ENCODE assay signal across 1 cellular context in genomic region chr14:54837508-54838149, GRCh38.
TF ChIP-seq lines count a peak whose summit lies in the region.

No MANE protein-coding gene starts in this region.

TF ChIP-seq in HepG2, 621 proteins besides CTCF, POLR2A, EP300 and RAD21 (continued from another document and continues in another):
- TF ChIP-seq GMEB1 (CRISPR knock-in tag; IDR thresholded peaks at IDR 0.05; ENCODE audit: borderline replicate concordance), result no peak; the same call in 1 of the 2 replicates
- TF ChIP-seq ERF (CRISPR knock-in tag; IDR thresholded peaks at IDR 0.05), result peak; percentile 62
- TF ChIP-seq DMAP1 (CRISPR knock-in tag; IDR thresholded peaks at IDR 0.05), result 0 out of 2 replicates have a peak, but pooled peaks have one; percentile 39
- peak; percentile 89 for TF ChIP-seq FOXA3 (CRISPR knock-in tag; IDR thresholded peaks at IDR 0.05)
- TF ChIP-seq DBP (CRISPR knock-in tag; IDR thresholded peaks at IDR 0.05; ENCODE audit: not compliant biosample characterization), result no peak
- peak; percentile 60; the same call in 1 of the 2 replicates for TF ChIP-seq BRF2 (CRISPR knock-in tag; IDR thresholded peaks at IDR 0.05)
- TF ChIP-seq NR2C2 (CRISPR knock-in tag; IDR thresholded peaks at IDR 0.05; ENCODE audit: borderline replicate concordance), result peak; percentile 97
- peak; percentile 57; the same call in 1 of the 2 replicates for TF ChIP-seq CREB1 (IDR thresholded peaks at IDR 0.05)
- TF ChIP-seq CREB1 (CRISPR knock-in tag; IDR thresholded peaks at IDR 0.05), result peak; percentile 77
- peak in 1 of 2 experiments; percentile 58; a peak in 1 of 4 replicates for TF ChIP-seq KLF16 (CRISPR knock-in tag; IDR thresholded peaks at IDR 0.05)
- TF ChIP-seq SP140L (CRISPR knock-in tag; IDR thresholded peaks at IDR 0.05; ENCODE audit: borderline replicate concordance), result 0 out of 2 replicates have a peak, but pooled peaks have one; percentile 65
- 0 out of 2 replicates have a peak, but pooled peaks have one; percentile 41 for TF ChIP-seq ZNF143 (CRISPR knock-in tag; IDR thresholded peaks at IDR 0.05)
- 0 out of 2 replicates have a peak, but pooled peaks have one; percentile 36 for TF ChIP-seq STAT6 (CRISPR knock-in tag; IDR thresholded peaks at IDR 0.05; ENCODE audit: borderline replicate concordance)
- peak; percentile 97 for TF ChIP-seq NR2F1 (CRISPR knock-in tag; IDR thresholded peaks at IDR 0.05)
- peak; percentile 74; the same call in 1 of the 2 replicates for TF ChIP-seq ZNF792 (CRISPR knock-in tag; IDR thresholded peaks at IDR 0.05)
- peak; percentile 91 for TF ChIP-seq PPARG (CRISPR knock-in tag; conservative IDR thresholded peaks at IDR 0.05)
- peak; percentile 85 for TF ChIP-seq ZMYM3 (CRISPR knock-in tag; IDR thresholded peaks at IDR 0.05)
- TF ChIP-seq PBX3 (CRISPR knock-in tag; IDR thresholded peaks at IDR 0.05; ENCODE audit: borderline replicate concordance), result no peak
- TF ChIP-seq ZBTB8A (CRISPR knock-in tag; IDR thresholded peaks at IDR 0.05; ENCODE audit: borderline replicate concordance, low read depth), result no peak
- peak; percentile 58; the same call in 1 of the 2 replicates for TF ChIP-seq SP5 (CRISPR knock-in tag; IDR thresholded peaks at IDR 0.05; ENCODE audit: borderline replicate concordance, low read depth)
- TF ChIP-seq, protein P1, sequence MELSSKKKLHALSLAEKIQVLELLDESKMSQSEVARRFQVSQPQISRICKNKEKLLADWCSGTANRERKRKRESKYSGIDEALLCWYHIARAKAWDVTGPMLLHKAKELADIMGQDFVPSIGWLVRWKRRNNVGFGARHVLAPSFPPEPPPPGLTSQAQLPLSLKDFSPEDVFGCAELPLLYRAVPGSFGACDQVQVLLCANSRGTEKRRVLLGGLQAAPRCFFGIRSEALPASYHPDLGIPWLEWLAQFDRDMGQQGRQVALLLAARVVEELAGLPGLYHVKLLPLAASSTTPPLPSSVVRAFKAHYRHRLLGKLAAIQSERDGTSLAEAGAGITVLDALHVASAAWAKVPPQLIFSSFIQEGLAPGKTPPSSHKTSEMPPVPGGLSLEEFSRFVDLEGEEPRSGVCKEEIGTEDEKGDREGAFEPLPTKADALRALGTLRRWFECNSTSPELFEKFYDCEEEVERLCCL (CRISPR knock-in tag; IDR thresholded peaks at IDR 0.05; ENCODE audit: borderline replicate concordance), result no peak
- no peak for TF ChIP-seq ZKSCAN1 (IDR thresholded peaks at IDR 0.05; ENCODE audit: low read length)
- TF ChIP-seq KLF6 (CRISPR knock-in tag; IDR thresholded peaks at IDR 0.05), result no peak
- TF ChIP-seq, protein P2, sequence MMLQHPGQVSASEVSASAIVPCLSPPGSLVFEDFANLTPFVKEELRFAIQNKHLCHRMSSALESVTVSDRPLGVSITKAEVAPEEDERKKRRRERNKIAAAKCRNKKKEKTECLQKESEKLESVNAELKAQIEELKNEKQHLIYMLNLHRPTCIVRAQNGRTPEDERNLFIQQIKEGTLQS (CRISPR knock-in tag; IDR thresholded peaks at IDR 0.05), result peak; percentile 36; the same call in 1 of the 2 replicates
- TF ChIP-seq ESRRA (CRISPR knock-in tag; IDR thresholded peaks at IDR 0.05; ENCODE audit: low read depth), result peak; percentile 92
- peak; percentile 64; the same call in 1 of the 2 replicates for TF ChIP-seq REPIN1 (CRISPR knock-in tag; IDR thresholded peaks at IDR 0.05; ENCODE audit: borderline replicate concordance, low read depth)
- TF ChIP-seq HOXA3 (CRISPR knock-in tag; IDR thresholded peaks at IDR 0.05), result peak; percentile 89
- TF ChIP-seq MBNL3 (CRISPR knock-in tag; conservative IDR thresholded peaks at IDR 0.05), result no peak
- 0 out of 2 replicates have a peak, but pooled peaks have one; percentile 58 for TF ChIP-seq ZNF772 (CRISPR knock-in tag; IDR thresholded peaks at IDR 0.05)
- TF ChIP-seq ZBTB4 (CRISPR knock-in tag; IDR thresholded peaks at IDR 0.05; ENCODE audit: borderline replicate concordance), result no peak
- TF ChIP-seq THAP9 (CRISPR knock-in tag; IDR thresholded peaks at IDR 0.05; ENCODE audit: borderline replicate concordance), result no peak
- TF ChIP-seq ZKSCAN8 (CRISPR knock-in tag; IDR thresholded peaks at IDR 0.05; ENCODE audit: borderline replicate concordance), result peak; percentile 75
- TF ChIP-seq, protein P3, sequence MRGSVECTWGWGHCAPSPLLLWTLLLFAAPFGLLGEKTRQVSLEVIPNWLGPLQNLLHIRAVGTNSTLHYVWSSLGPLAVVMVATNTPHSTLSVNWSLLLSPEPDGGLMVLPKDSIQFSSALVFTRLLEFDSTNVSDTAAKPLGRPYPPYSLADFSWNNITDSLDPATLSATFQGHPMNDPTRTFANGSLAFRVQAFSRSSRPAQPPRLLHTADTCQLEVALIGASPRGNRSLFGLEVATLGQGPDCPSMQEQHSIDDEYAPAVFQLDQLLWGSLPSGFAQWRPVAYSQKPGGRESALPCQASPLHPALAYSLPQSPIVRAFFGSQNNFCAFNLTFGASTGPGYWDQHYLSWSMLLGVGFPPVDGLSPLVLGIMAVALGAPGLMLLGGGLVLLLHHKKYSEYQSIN (CRISPR knock-in tag; IDR thresholded peaks at IDR 0.05; ENCODE audit: borderline replicate concordance), result no peak
- 0 out of 2 replicates have a peak, but pooled peaks have one; percentile 45 for TF ChIP-seq RFXAP (CRISPR knock-in tag; IDR thresholded peaks at IDR 0.05; ENCODE audit: borderline replicate concordance)
- peak; percentile 97 for TF ChIP-seq HNF4G (IDR thresholded peaks at IDR 0.05; ENCODE audit: borderline replicate concordance, low read depth, low read length)
- TF ChIP-seq HNF4G (CRISPR knock-in tag; IDR thresholded peaks at IDR 0.05; ENCODE audit: borderline replicate concordance, low read depth), result peak; percentile 86; the same call in 1 of the 2 replicates
- peak; percentile 67 for TF ChIP-seq TCF7 (IDR thresholded peaks at IDR 0.05; ENCODE audit: low read depth)
- no peak; the same call in 1 of the 2 replicates for TF ChIP-seq ZNF782 (CRISPR knock-in tag; IDR thresholded peaks at IDR 0.05; ENCODE audit: borderline replicate concordance)
- no peak for TF ChIP-seq RBAK (CRISPR knock-in tag; IDR thresholded peaks at IDR 0.05)
- TF ChIP-seq HMG20A (CRISPR knock-in tag; IDR thresholded peaks at IDR 0.05; ENCODE audit: borderline replicate concordance), result peak; percentile 78; the same call in 1 of the 2 replicates
